ENCODE assay signal across 8 cellular contexts in the genomic region with DNA sequence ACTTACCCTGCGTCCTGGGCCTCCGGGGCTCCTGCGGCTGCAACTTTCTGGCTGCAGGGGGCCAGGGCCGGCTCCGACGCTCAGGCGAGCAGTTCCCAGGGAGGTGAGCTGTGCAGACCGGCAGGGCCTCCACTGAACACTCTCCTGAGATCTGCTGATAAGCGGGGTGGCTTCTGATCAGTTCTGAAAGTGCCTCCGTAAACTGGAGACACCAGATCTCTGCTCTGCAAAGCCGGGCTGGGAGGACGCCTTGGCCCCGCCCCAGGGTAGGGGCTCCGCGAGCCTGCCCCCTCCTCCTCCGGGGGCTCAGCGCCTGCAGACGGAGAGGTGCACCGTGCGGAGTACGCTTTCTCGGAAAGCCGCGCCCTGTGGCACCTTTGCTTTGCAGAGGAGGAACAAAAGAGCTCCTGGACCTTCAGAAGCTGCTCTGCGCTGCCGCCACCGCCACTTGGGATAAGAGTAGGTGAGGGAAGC.
DNase-seq lines count a peak whose midpoint lies in the region; ATAC-seq, FAIRE-seq and TF ChIP-seq lines count a peak whose summit lies in the region.

No MANE protein-coding gene starts in this region.

- H3K27me3 ChIP-seq in pancreas: no peaks in the 10 kb centered on the region

- H3K9ac ChIP-seq in ES-I3 (ENCODE audit: low read depth, low read length): peak overlapping the region; percentile 65

- intact Hi-C loops in pancreas (cut with DNase I): no loop called here

- H3K27me3 Mint-ChIP-seq in T-cell: no peaks in the 10 kb centered on the region

- 4 to 6% methylated on average over 26 to 27 of the region's 27 CpGs for WGBS in pancreas, 2 donors

- peak overlapping the region; percentile 18 to 64 (median 64) for H3K4me3 Mint-ChIP-seq in T-cell

- H3K36me3 ChIP-seq in ES-I3 (ENCODE audit: insufficient read depth, low read length): no peaks in the 10 kb centered on the region
- H3K36me3 ChIP-seq in pancreas: peaks cover 0 to 1% (median 0%) of the 10 kb centered on the region in 3 donors

- CTCF ChIA-PET in T-cell (lab: Charles Lee): interaction anchor here in 1 of 2 donors (0.6 kb wide), 2 partner anchors 211 to 1270 kb away, joined by 4 to 5 read pairs; no protein-coding TSS in a partner anchor

- no peak for FAIRE-seq in pancreas (lab: Jason Lieb, UNC)

- H3K4me1 ChIP-seq in ES-I3 (ENCODE audit: insufficient read depth, low read length): no peaks in the 10 kb centered on the region
- no peaks in the 10 kb centered on the region for H3K4me1 ChIP-seq in pancreas

- peaks cover 3 to 10% (median 5%) of the 10 kb centered on the region in 3 donors for H3K4me1 Mint-ChIP-seq in T-cell

- H3K9me3 Mint-ChIP-seq in T-cell: no peaks in the 10 kb centered on the region

- peaks cover 10% of the 10 kb centered on the region for H3K36me3 Mint-ChIP-seq in T-cell

- no peak for TF ChIP-seq CTCF in pancreas (IDR thresholded peaks at IDR 0.05)

- POLR2A ChIA-PET in T-cell (lab: Charles Lee): interaction anchor here in 1 of 2 donors (0.6 kb wide), 1 partner anchor 344 kb away, joined by 5 read pairs; no protein-coding TSS in a partner anchor

- peak; percentile 59 to 79 (median 66) for ATAC-seq in T-cell (replicated peaks in 1 of 4)
- peak; percentile 86 to 93 (median 92) for ATAC-seq in pancreas
- ATAC-seq in GM18858 (IDR thresholded peaks at IDR 0.05; ENCODE audit: unreplicated experiment): no peak

- H3K27ac Mint-ChIP-seq in T-cell: no peak overlapping the region

- H3K4me3 ChIP-seq in pancreas: peak overlapping the region; percentile 23 to 52 (median 32)

- DNase-seq in T-cell (peak in 13 of 34 experiments; percentile 1 to 25 (median 3)), fibroblast of peridontal ligament (ENCODE audit: extremely low read depth) (peak; percentile 12), pancreas (peak in 5 of 6 donors; percentile 19 to 75 (median 40)), GM19240 (ENCODE audit: insufficient read length, low spot score) (no peak), GOT3 (lab: John Stamatoyannopoulos, UW) (no peak), NK-92 (lab: John Stamatoyannopoulos, UW; ENCODE audit: unreplicated experiment) (no peak)

- H3K27ac ChIP-seq in pancreas: peak overlapping the region in 1 of 4 donors; percentile 21

- H3K9me3 ChIP-seq in ES-I3 (ENCODE audit: control insufficient read depth, insufficient read depth, low read length) (no peaks in the 10 kb centered on the region), pancreas (no peaks in the 10 kb centered on the region)

Comparison
In these comparisons a context has a peak if more than half of its experiments do, and no peak if none do; other contexts are left out.
1. DNase-seq: peak in fibroblast of peridontal ligament (single experiment) and pancreas (5 of 6); none in GM19240 (single experiment), GOT3 (single experiment) and NK-92 (single experiment).